Comparison of ENCODE assay signal across 20 cellular contexts in the genomic region with DNA sequence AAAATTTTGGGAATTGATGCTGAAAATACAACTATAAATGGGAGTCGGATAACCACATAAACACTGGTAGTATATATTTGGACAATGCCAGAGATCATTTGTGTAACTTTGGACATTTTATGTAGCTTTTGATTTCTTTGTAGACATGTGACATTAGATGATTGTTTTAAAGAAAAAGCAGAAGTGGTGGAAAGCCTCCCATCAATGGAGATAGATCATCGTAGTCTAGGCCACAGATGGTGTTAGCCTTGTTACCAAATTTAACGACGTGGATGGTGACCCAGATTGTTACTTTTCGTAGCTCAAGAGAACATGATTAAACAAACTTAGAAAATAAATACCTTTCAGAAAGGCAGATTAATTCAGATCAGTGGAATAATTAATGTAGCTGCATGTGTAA. TPM values are rescaled to one million over a fixed set of nuclear protein-coding genes. Genes with fewer than 3 reads are reported as not detected.
DNase-seq lines count a peak whose midpoint lies in the region; ATAC-seq, FAIRE-seq and TF ChIP-seq lines count a peak whose summit lies in the region.
"Had no signal": no experiment of that assay in that cellular context is flagged by ENCODE, and none has a peak within 500 bp of the region (broad histone marks: within the 10 kb centered on the region; RNA-seq: fewer than 3 reads in every experiment).

No MANE protein-coding gene starts in this region.

- DNase-seq in OCI-M1 (lab: John Stamatoyannopoulos, UW) = peak; percentile 46
- no peak for DNase-seq in caudate nucleus (lab: John Stamatoyannopoulos, UW)
- no peak for DNase-seq in keratinocyte (ENCODE audit: low read depth, low spot score)
- no peak for DNase-seq in Kasumi-1 (lab: John Stamatoyannopoulos, UW)
- no peak for DNase-seq in HUDEP-2 (lab: John Stamatoyannopoulos, UW; ENCODE audit: unreplicated experiment in 76 of 76)
- DNase-seq: CD8-positive, alpha-beta T cell; COR-L47; DMS153; DMS79 treated with DMSO at 0.1 percent for 48 hours; EL; GM23248; IMR-90 had no signal

- H3K27me3 ChIP-seq in BLaER1 treated with 17β-estradiol and CSF1 and Interleukin-3, amounts not matched to agents 10 nM and 100 nM = peaks cover 0 to 11% (median 4%) of the 10 kb centered on the region in 11 experiments; a peak in 12 of 22 replicates
- no peaks in the 10 kb centered on the region for H3K27me3 ChIP-seq in keratinocyte (ENCODE audit: control insufficient read depth, extremely low read depth, insufficient read depth, low read length)

- peaks cover 6 to 40% (median 23%) of the 10 kb centered on the region in 10 experiments; a peak in 16 of 20 replicates for H3K4me1 ChIP-seq in BLaER1 treated with 17β-estradiol and CSF1 and Interleukin-3, amounts not matched to agents 10 nM and 100 nM
- H3K4me1 ChIP-seq in keratinocyte (ENCODE audit: control insufficient read depth, extremely low read depth, insufficient read depth, low read length) = no peaks in the 10 kb centered on the region

- H3K36me3 ChIP-seq in BLaER1 treated with 17β-estradiol and CSF1 and Interleukin-3, amounts not matched to agents 10 nM and 100 nM = no peaks in the 10 kb centered on the region
- no peaks in the 10 kb centered on the region for H3K36me3 ChIP-seq in keratinocyte (ENCODE audit: control insufficient read depth in 2 of 2, extremely low read depth in 1 of 2, insufficient read depth in 2 of 2, low read length in 2 of 2)

- no peak overlapping the region for H3K4me3 ChIP-seq in BLaER1 treated with 17β-estradiol and CSF1 and Interleukin-3, amounts not matched to agents 10 nM and 100 nM
- H3K4me3 ChIP-seq in keratinocyte (ENCODE audit: control insufficient read depth in 2 of 3, extremely low read depth in 1 of 3, insufficient read depth in 2 of 3, low read depth in 1 of 3, low read length in 3 of 3) = no peak overlapping the region
- H3K4me3 ChIP-seq: GM23248 had no signal

- no peaks in the 10 kb centered on the region for H4K20me1 ChIP-seq in BLaER1 treated with 17β-estradiol and CSF1 and Interleukin-3, amounts not matched to agents 10 nM and 100 nM
- H4K20me1 ChIP-seq in keratinocyte (ENCODE audit: control insufficient read depth, extremely low read depth, insufficient read depth, low read length) = no peaks in the 10 kb centered on the region

- dilution Hi-C loops in keratinocyte (cut with MboI; ENCODE audit: extremely low pct_ligation_motif_present, low sequenced_read_pairs) = no loop called here

- no peak overlapping the region for H3K27ac ChIP-seq in BLaER1 treated with 17β-estradiol and CSF1 and Interleukin-3, amounts not matched to agents 10 nM and 100 nM
- H3K27ac ChIP-seq in caudate nucleus (ENCODE audit: low read depth, low read length) (peak overlapping the region; percentile 11), keratinocyte (ENCODE audit: control insufficient read depth, insufficient read depth, low read length) (no peak overlapping the region)
- H3K27ac ChIP-seq: GM23248 had no signal

- no peak overlapping the region for H2AFZ ChIP-seq in keratinocyte (ENCODE audit: control insufficient read depth, low read length)
- H2AFZ ChIP-seq: GM23248 had no signal

- H3K9me3 ChIP-seq in BLaER1 treated with 17β-estradiol and CSF1 and Interleukin-3, amounts not matched to agents 10 nM and 100 nM (replicated peaks in 1 of 11) = no peaks in the 10 kb centered on the region
- H3K9me3 ChIP-seq in keratinocyte (ENCODE audit: control insufficient read depth, low read depth, low read length) = no peaks in the 10 kb centered on the region

- H3K79me2 ChIP-seq in keratinocyte (ENCODE audit: control insufficient read depth, insufficient read depth, low read length) = no peaks in the 10 kb centered on the region

- no peaks in the 10 kb centered on the region for H3K9me1 ChIP-seq in keratinocyte (ENCODE audit: control insufficient read depth, extremely low read depth, insufficient read depth, low read length)

- ATAC-seq in GM19395 (IDR thresholded peaks at IDR 0.05; ENCODE audit: unreplicated experiment) = no peak
- ATAC-seq in GM21717 (IDR thresholded peaks at IDR 0.05; ENCODE audit: unreplicated experiment) = no peak
- ATAC-seq: CD8-positive, alpha-beta T cell; HCT116 had no signal

- FAIRE-seq in keratinocyte (lab: Jason Lieb, UNC) = peak; percentile 13
- FAIRE-seq: D721Med, G401.6, GM19239, H54 had no signal

- H3K9ac ChIP-seq in BLaER1 treated with 17β-estradiol and CSF1 and Interleukin-3, amounts not matched to agents 10 nM and 100 nM = no peak overlapping the region
- H3K9ac ChIP-seq in keratinocyte (ENCODE audit: control insufficient read depth, extremely low read depth, insufficient read depth, low read length) = no peak overlapping the region
- H3K9ac ChIP-seq: GM23248 had no signal

- TF ChIP-seq CTCF in keratinocyte (optimal IDR thresholded peaks at IDR 0.05 in 1 of 3, IDR thresholded peaks at IDR 0.05 in 1 of 3, conservative IDR thresholded peaks at IDR 0.05 in 1 of 3; ENCODE audit: extremely low read depth in 1 of 3, insufficient read depth in 2 of 3, low read length in 3 of 3) = no peak

- H3K4me2 ChIP-seq in BLaER1 treated with 17β-estradiol and CSF1 and Interleukin-3, amounts not matched to agents 10 nM and 100 nM = peak overlapping the region in 9 of 11 experiments; percentile 26 to 88 (median 52); a peak in 17 of 22 replicates
- no peak overlapping the region for H3K4me2 ChIP-seq in keratinocyte (ENCODE audit: control insufficient read depth, extremely low read depth, insufficient read depth, low read depth, low read length)

RNA-seq across cellular contexts. Expression of gene CACNA1D, which starts 8.8 kb away (rescaled TPM):
- polyA plus RNA-seq in keratinocyte = 0.06 to 0.20 TPM in 2 of 3 replicates, not detected in the other
- polyA plus RNA-seq in keratinocyte (2011; ENCODE audit: low read depth) = 0.11 TPM
- 0.04 and 0.15 TPM in 2 replicates for polyA plus RNA-seq in keratinocyte (2011; cell fraction: cytosol; rRNA removed)
- 0.20 and 0.23 TPM in 2 replicates for polyA plus RNA-seq in keratinocyte (2011; cell fraction: nucleus; rRNA removed)
- 0.14 TPM in 1 of 2 replicates, not detected in the other for polyA plus RNA-seq in keratinocyte (2012; ENCODE audit: low replicate concordance)
- polyA minus RNA-seq in keratinocyte = 0.51 to 0.92 TPM in 2 of 3 replicates, not detected in the other
- polyA minus RNA-seq in keratinocyte (2011; cell fraction: cytosol; rRNA and poly(A)+ RNA removed) = not detected
- polyA minus RNA-seq in keratinocyte (2011; cell fraction: nucleus; rRNA and poly(A)+ RNA removed) = 0.42 and 1.5 TPM in 2 replicates
- polyA plus RNA-seq: GM23248 had no signal
